In genomic region chr18:23828426-23828825, GRCh38 we compare ENCODE assay signal across 9 cellular contexts.
DNase-seq lines count a peak whose midpoint lies in the region; ATAC-seq lines count a peak whose summit lies in the region.
"Had no signal": no experiment of that assay in that cellular context is flagged by ENCODE, and none has a peak within 500 bp of the region (broad histone marks: within the 10 kb centered on the region; RNA-seq: fewer than 3 reads in every experiment).

No MANE protein-coding gene starts in this region.

- H3K36me3 Mint-ChIP-seq in CD4-positive, CD25-positive, alpha-beta regulatory T cell: no peaks in the 10 kb centered on the region
- no peaks in the 10 kb centered on the region for H3K36me3 Mint-ChIP-seq in effector memory CD8-positive, alpha-beta T cell (ENCODE audit: insufficient read depth)
- H3K36me3 Mint-ChIP-seq in stimulated activated memory B cell treated with anti-CD40 and anti-IgM and Interleukin-4, amounts not matched to agents 10 μg/mL and 1 μg/mL and 100 μg/mL, for 72 hours: no peaks in the 10 kb centered on the region

- H3K4me1 ChIP-seq in CD4-positive, CD25-positive, alpha-beta regulatory T cell (ENCODE audit: control insufficient read depth, insufficient read depth, low read length, poor library complexity, severe bottlenecking): peaks cover 7% of the 10 kb centered on the region

- H3K27ac ChIP-seq in CD4-positive, CD25-positive, alpha-beta regulatory T cell (ENCODE audit: insufficient read depth, low read length, poor library complexity, severe bottlenecking): peak overlapping the region; percentile 71

- ATAC-seq in CD4-positive, CD25-positive, alpha-beta regulatory T cell (ENCODE audit: low read depth in 2 of 2): peak; percentile 99 to 100
- ATAC-seq in GM19035 (IDR thresholded peaks at IDR 0.05; ENCODE audit: unreplicated experiment) (peak; percentile 87), HG03196 (IDR thresholded peaks at IDR 0.05; ENCODE audit: unreplicated experiment) (peak; percentile 86)
- ATAC-seq in effector memory CD8-positive, alpha-beta T cell (replicated peaks): peak; percentile 100
- ATAC-seq in stimulated activated memory B cell treated with anti-CD40 and anti-IgM and Interleukin-4, amounts not matched to agents 10 μg/mL and 1 μg/mL and 100 μg/mL, for 72 hours: peak; percentile 88

- no peaks in the 10 kb centered on the region for H3K9me3 Mint-ChIP-seq in CD4-positive, CD25-positive, alpha-beta regulatory T cell
- H3K9me3 Mint-ChIP-seq in effector memory CD8-positive, alpha-beta T cell: no peaks in the 10 kb centered on the region
- no peaks in the 10 kb centered on the region for H3K9me3 Mint-ChIP-seq in stimulated activated memory B cell treated with anti-CD40 and anti-IgM and Interleukin-4, amounts not matched to agents 10 μg/mL and 1 μg/mL and 100 μg/mL, for 72 hours

- no peak overlapping the region for H3K4me3 Mint-ChIP-seq in CD4-positive, CD25-positive, alpha-beta regulatory T cell
- H3K4me3 Mint-ChIP-seq in effector memory CD8-positive, alpha-beta T cell: no peak overlapping the region
- H3K4me3 Mint-ChIP-seq in stimulated activated memory B cell treated with anti-CD40 and anti-IgM and Interleukin-4, amounts not matched to agents 10 μg/mL and 1 μg/mL and 100 μg/mL, for 72 hours: no peak overlapping the region

- H3K4me3 ChIP-seq in CD4-positive, CD25-positive, alpha-beta regulatory T cell (ENCODE audit: low read depth, low read length): peak overlapping the region; percentile 8

- H3K36me3 ChIP-seq in CD4-positive, CD25-positive, alpha-beta regulatory T cell (ENCODE audit: control insufficient read depth, insufficient read depth, low read length): no peaks in the 10 kb centered on the region

- H3K4me1 Mint-ChIP-seq in CD4-positive, CD25-positive, alpha-beta regulatory T cell: peaks cover 6 to 16% (median 11%) of the 10 kb centered on the region in 4 donors
- H3K4me1 Mint-ChIP-seq in effector memory CD8-positive, alpha-beta T cell (ENCODE audit: low read depth in 2 of 2): peaks cover 10 to 12% of the 10 kb centered on the region in 2 donors
- peaks cover 8% of the 10 kb centered on the region for H3K4me1 Mint-ChIP-seq in stimulated activated memory B cell treated with anti-CD40 and anti-IgM and Interleukin-4, amounts not matched to agents 10 μg/mL and 1 μg/mL and 100 μg/mL, for 72 hours

- H3K27me3 Mint-ChIP-seq in CD4-positive, CD25-positive, alpha-beta regulatory T cell: no peaks in the 10 kb centered on the region
- no peaks in the 10 kb centered on the region for H3K27me3 Mint-ChIP-seq in effector memory CD8-positive, alpha-beta T cell
- no peaks in the 10 kb centered on the region for H3K27me3 Mint-ChIP-seq in stimulated activated memory B cell treated with anti-CD40 and anti-IgM and Interleukin-4, amounts not matched to agents 10 μg/mL and 1 μg/mL and 100 μg/mL, for 72 hours

- peak overlapping the region in 2 of 3 donors; percentile 13 to 24 for H3K27ac Mint-ChIP-seq in CD4-positive, CD25-positive, alpha-beta regulatory T cell
- peak overlapping the region; percentile 85 to 91 for H3K27ac Mint-ChIP-seq in effector memory CD8-positive, alpha-beta T cell
- H3K27ac Mint-ChIP-seq in stimulated activated memory B cell treated with anti-CD40 and anti-IgM and Interleukin-4, amounts not matched to agents 10 μg/mL and 1 μg/mL and 100 μg/mL, for 72 hours: peak overlapping the region; percentile 34

- no peaks in the 10 kb centered on the region for H3K9me3 ChIP-seq in CD4-positive, CD25-positive, alpha-beta regulatory T cell (ENCODE audit: control insufficient read depth in 2 of 2, low read length in 2 of 2)

- H3K27me3 ChIP-seq in CD4-positive, CD25-positive, alpha-beta regulatory T cell (ENCODE audit: control insufficient read depth, insufficient read depth, low read length): no peaks in the 10 kb centered on the region

- DNase-seq in CD4-positive, CD25-positive, alpha-beta regulatory T cell: peak; percentile 40 to 85 (median 70)
- DNase-seq in SW480 (ENCODE audit: low spot score) (peak; percentile 98), mucosa of gallbladder (ENCODE audit: low spot score) (no peak), DMS 273 (lab: John Stamatoyannopoulos, UW; ENCODE audit: unreplicated experiment) (no peak)
- peak; percentile 44 to 56 (median 53) for DNase-seq in effector memory CD8-positive, alpha-beta T cell
- DNase-seq: left cardiac atrium had no signal

Comparison
In these comparisons a context has a peak if more than half of its experiments do, and no peak if none do; other contexts are left out.
1. DNase-seq: peak in CD4-positive, CD25-positive, alpha-beta regulatory T cell (3 of 3), SW480 (single experiment) and effector memory CD8-positive, alpha-beta T cell (3 of 3); none in mucosa of gallbladder (single experiment) and DMS 273 (single experiment).
2. H3K27ac Mint-ChIP-seq: peak in every context shown above with its lines; median percentile 88 in effector memory CD8-positive, alpha-beta T cell; 34 in stimulated activated memory B cell treated with anti-CD40 and anti-IgM and Interleukin-4, amounts not matched to agents 10 μg/mL and 1 μg/mL and 100 μg/mL, for 72 hours; 18 in CD4-positive, CD25-positive, alpha-beta regulatory T cell.
3. Peak in every context shown above with its lines, with median percentiles within 50 percentile points of each other: ATAC-seq.